In genomic region chr1:68120136-68120791, GRCh38 we compare ENCODE assay signal across 9 cellular contexts.
A peak's percentile ranks its signal among the peaks of the same experiment; 100 is the strongest.
DNase-seq lines count a peak whose midpoint lies in the region; ATAC-seq, FAIRE-seq and TF ChIP-seq lines count a peak whose summit lies in the region.
"Had no signal": no experiment of that assay in that cellular context is flagged by ENCODE, and none has a peak within 500 bp of the region (broad histone marks: within the 10 kb centered on the region; RNA-seq: fewer than 3 reads in every experiment).

No MANE protein-coding gene starts in this region.

- dilution Hi-C loops in keratinocyte (cut with MboI; ENCODE audit: extremely low pct_ligation_motif_present, low sequenced_read_pairs), result no loop called here

- no peaks in the 10 kb centered on the region for H3K79me2 ChIP-seq in keratinocyte (ENCODE audit: control insufficient read depth, insufficient read depth, low read length)

- no peak overlapping the region for H3K4me2 ChIP-seq in keratinocyte (ENCODE audit: control insufficient read depth, extremely low read depth, insufficient read depth, low read depth, low read length)

- peaks cover 6 to 7% of the 10 kb centered on the region in 2 experiments for H3K36me3 ChIP-seq in keratinocyte (ENCODE audit: control insufficient read depth in 2 of 2, extremely low read depth in 1 of 2, insufficient read depth in 2 of 2, low read length in 2 of 2)

- no peak overlapping the region for H3K4me3 ChIP-seq in keratinocyte (ENCODE audit: control insufficient read depth in 2 of 3, extremely low read depth in 1 of 3, insufficient read depth in 2 of 3, low read depth in 1 of 3, low read length in 3 of 3)

- no peaks in the 10 kb centered on the region for H3K9me1 ChIP-seq in keratinocyte (ENCODE audit: control insufficient read depth, extremely low read depth, insufficient read depth, low read length)

- H3K27me3 ChIP-seq in keratinocyte (ENCODE audit: control insufficient read depth, extremely low read depth, insufficient read depth, low read length), result no peaks in the 10 kb centered on the region

- no peak overlapping the region for H2AFZ ChIP-seq in keratinocyte (ENCODE audit: control insufficient read depth, low read length)

- TF ChIP-seq CTCF in keratinocyte (optimal IDR thresholded peaks at IDR 0.05 in 1 of 3, IDR thresholded peaks at IDR 0.05 in 1 of 3, conservative IDR thresholded peaks at IDR 0.05 in 1 of 3; ENCODE audit: extremely low read depth in 1 of 3, insufficient read depth in 2 of 3, low read length in 3 of 3), result peak; percentile 68 to 81 (median 74)

- H3K27ac ChIP-seq in keratinocyte (ENCODE audit: control insufficient read depth, insufficient read depth, low read length), result no peak overlapping the region
- H3K27ac ChIP-seq: epithelial cell of prostate had no signal

- peak; percentile 80 for ATAC-seq in GM21381 (IDR thresholded peaks at IDR 0.05; ENCODE audit: unreplicated experiment)

- H3K4me1 ChIP-seq in keratinocyte (ENCODE audit: control insufficient read depth, extremely low read depth, insufficient read depth, low read length), result no peaks in the 10 kb centered on the region

- no peaks in the 10 kb centered on the region for H4K20me1 ChIP-seq in keratinocyte (ENCODE audit: control insufficient read depth, extremely low read depth, insufficient read depth, low read length)

- peak; percentile 84 for FAIRE-seq in keratinocyte (lab: Jason Lieb, UNC)

- no peaks in the 10 kb centered on the region for H3K9me3 ChIP-seq in keratinocyte (ENCODE audit: control insufficient read depth, low read depth, low read length)

- DNase-seq in NK-92 treated with Interleukin-12 subunit alpha and Interleukin-12 subunit beta, amount 100 ng/mL, for 24 hours (lab: John Stamatoyannopoulos, UW), result peak; percentile 4
- DNase-seq in NK-92 (lab: John Stamatoyannopoulos, UW; ENCODE audit: unreplicated experiment), result no peak
- peak; percentile 37 for DNase-seq in HPDE6-E6E7 (ENCODE audit: extremely low spot score)
- peak; percentile 10 for DNase-seq in NOMO-1 treated with dmso at 0.1 percent for 144 hours (lab: John Stamatoyannopoulos, UW; ENCODE audit: unreplicated experiment)
- DNase-seq in brain pericyte (ENCODE audit: low read depth, low spot score), result peak; percentile 63
- DNase-seq in keratinocyte (ENCODE audit: low read depth, low spot score), result no peak
- peak; percentile 42 for DNase-seq in stimulated activated CD8-positive, alpha-beta memory T cell treated with anti-CD3 and anti-CD28 coated beads, Interleukin-4, amount 100 ng/mL, for 48 hours

- no peak overlapping the region for H3K9ac ChIP-seq in keratinocyte (ENCODE audit: control insufficient read depth, extremely low read depth, insufficient read depth, low read length)

Comparison
In these comparisons a context has a peak if more than half of its experiments do, and no peak if none do; other contexts are left out.
1. DNase-seq: peak in NK-92 treated with Interleukin-12 subunit alpha and Interleukin-12 subunit beta, amount 100 ng/mL, for 24 hours (single experiment), HPDE6-E6E7 (single experiment), NOMO-1 treated with dmso at 0.1 percent for 144 hours (single experiment), brain pericyte (single experiment) and stimulated activated CD8-positive, alpha-beta memory T cell treated with anti-CD3 and anti-CD28 coated beads, Interleukin-4, amount 100 ng/mL, for 48 hours (single experiment); none in NK-92 (single experiment) and keratinocyte (single experiment).